24 cellular contexts compared by ENCODE assay signal in the genomic region with DNA sequence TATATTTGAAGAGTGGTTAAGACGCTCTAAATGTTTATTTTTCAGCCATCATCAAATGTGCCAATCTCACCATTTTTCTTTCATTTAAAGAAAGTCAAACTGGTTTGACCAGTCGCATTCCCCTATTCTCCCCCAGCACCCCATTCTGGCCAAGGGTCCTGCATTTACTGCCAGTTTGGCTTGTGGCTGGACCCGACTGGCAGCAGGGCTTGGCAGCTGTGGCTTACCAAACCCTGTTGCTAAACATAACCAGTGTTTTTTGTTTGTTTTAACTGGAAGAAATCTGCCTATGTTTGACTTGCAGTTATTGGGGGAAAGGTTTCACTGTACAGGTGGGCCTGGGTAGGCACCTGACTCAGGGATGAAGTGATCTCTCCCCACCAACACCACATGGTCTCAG.
"Had no signal": no experiment of that assay in that cellular context is flagged by ENCODE, and none has a peak within 500 bp of the region (broad histone marks: within the 10 kb centered on the region; RNA-seq: fewer than 3 reads in every experiment).

No MANE protein-coding gene starts in this region.

- H3K4me1 ChIP-seq: sigmoid colon, testis had no signal

- H3K27ac ChIP-seq: ascending aorta, brain microvascular endothelial cell, sigmoid colon, testis, upper lobe of left lung, WERI-Rb-1 had no signal

- H3K27ac Mint-ChIP-seq: activated naive CD4-positive, alpha-beta T cell treated with anti-CD3 and anti-CD28 coated beads, Interleukin-2, amount 50 U/mL, for 72 hours; activated T-helper 17 cell treated with anti-CD3 and anti-CD28 coated beads, Interleukin-2, amount 50 U/mL, for 72 hours; naive B cell; stimulated activated naive B cell treated with anti-CD40 and anti-IgM and Interleukin-4, amounts not matched to agents 10 μg/mL and 1 μg/mL and 100 μg/mL, for 72 hours had no signal

- ATAC-seq: activated naive CD4-positive, alpha-beta T cell treated with anti-CD3 and anti-CD28 coated beads, Interleukin-2, amount 50 U/mL, for 72 hours; activated T-helper 17 cell treated with anti-CD3 and anti-CD28 coated beads, Interleukin-2, amount 50 U/mL, for 72 hours; stimulated activated naive B cell treated with anti-CD40 and anti-IgM and Interleukin-4, amounts not matched to agents 10 μg/mL and 1 μg/mL and 100 μg/mL, for 72 hours had no signal

- H3K4me3 ChIP-seq: ascending aorta, sigmoid colon, smooth muscle cell, testis, upper lobe of left lung had no signal

- H3K36me3 ChIP-seq: ascending aorta, brain microvascular endothelial cell, sigmoid colon, upper lobe of left lung, WERI-Rb-1 had no signal

- H3K9me3 ChIP-seq: ascending aorta, sigmoid colon, testis, upper lobe of left lung had no signal

- DNase-seq: activated CD4-positive, alpha-beta T cell treated with anti-CD3 and anti-CD28 coated beads for 1 hour; activated CD4-positive, alpha-beta T cell treated with anti-CD3 and anti-CD28 coated beads, Interleukin-2, amount 50 U/mL, for 1 hour; activated T-cell treated with anti-CD3 and anti-CD28 coated beads, Interleukin-2, amount 50 U/mL, for 1 hour; brain microvascular endothelial cell; central memory CD4-positive, alpha-beta T cell; dermis blood vessel endothelial cell; effector CD8-positive, alpha-beta T cell; foreskin melanocyte; glutamatergic neuron; hippocampal formation; naive B cell; occipital lobe; sigmoid colon; stimulated activated CD4-positive, alpha-beta T cell treated with anti-CD3 and anti-CD28 coated beads, Interleukin-15, amount 100 ng/mL, for 24 hours; stimulated activated CD8-positive, alpha-beta memory T cell treated with anti-CD3 and anti-CD28 coated beads, Interleukin-4, amount 100 ng/mL, for 48 hours; stimulated activated naive B cell treated with anti-CD40 and anti-IgM and Interleukin-4, amounts not matched to agents 10 μg/mL and 1 μg/mL and 100 μg/mL, for 72 hours; T-helper 1 cell; testis; upper lobe of left lung; WERI-Rb-1 had no signal

- H3K4me3 Mint-ChIP-seq: activated T-helper 17 cell treated with anti-CD3 and anti-CD28 coated beads, Interleukin-2, amount 50 U/mL, for 72 hours; naive B cell; stimulated activated naive B cell treated with anti-CD40 and anti-IgM and Interleukin-4, amounts not matched to agents 10 μg/mL and 1 μg/mL and 100 μg/mL, for 72 hours had no signal

- H3K27me3 ChIP-seq: ascending aorta, brain microvascular endothelial cell, sigmoid colon, testis, upper lobe of left lung had no signal

- H3K9me3 Mint-ChIP-seq: activated naive CD4-positive, alpha-beta T cell treated with anti-CD3 and anti-CD28 coated beads, Interleukin-2, amount 50 U/mL, for 72 hours; activated T-helper 17 cell treated with anti-CD3 and anti-CD28 coated beads, Interleukin-2, amount 50 U/mL, for 72 hours; stimulated activated naive B cell treated with anti-CD40 and anti-IgM and Interleukin-4, amounts not matched to agents 10 μg/mL and 1 μg/mL and 100 μg/mL, for 72 hours had no signal

- H3K4me1 Mint-ChIP-seq: activated T-helper 17 cell treated with anti-CD3 and anti-CD28 coated beads, Interleukin-2, amount 50 U/mL, for 72 hours; naive B cell; stimulated activated naive B cell treated with anti-CD40 and anti-IgM and Interleukin-4, amounts not matched to agents 10 μg/mL and 1 μg/mL and 100 μg/mL, for 72 hours had no signal

- H3K36me3 Mint-ChIP-seq: activated naive CD4-positive, alpha-beta T cell treated with anti-CD3 and anti-CD28 coated beads, Interleukin-2, amount 50 U/mL, for 72 hours; naive B cell; stimulated activated naive B cell treated with anti-CD40 and anti-IgM and Interleukin-4, amounts not matched to agents 10 μg/mL and 1 μg/mL and 100 μg/mL, for 72 hours had no signal
